ENCODE assay signal across 14 cellular contexts in the genomic region with DNA sequence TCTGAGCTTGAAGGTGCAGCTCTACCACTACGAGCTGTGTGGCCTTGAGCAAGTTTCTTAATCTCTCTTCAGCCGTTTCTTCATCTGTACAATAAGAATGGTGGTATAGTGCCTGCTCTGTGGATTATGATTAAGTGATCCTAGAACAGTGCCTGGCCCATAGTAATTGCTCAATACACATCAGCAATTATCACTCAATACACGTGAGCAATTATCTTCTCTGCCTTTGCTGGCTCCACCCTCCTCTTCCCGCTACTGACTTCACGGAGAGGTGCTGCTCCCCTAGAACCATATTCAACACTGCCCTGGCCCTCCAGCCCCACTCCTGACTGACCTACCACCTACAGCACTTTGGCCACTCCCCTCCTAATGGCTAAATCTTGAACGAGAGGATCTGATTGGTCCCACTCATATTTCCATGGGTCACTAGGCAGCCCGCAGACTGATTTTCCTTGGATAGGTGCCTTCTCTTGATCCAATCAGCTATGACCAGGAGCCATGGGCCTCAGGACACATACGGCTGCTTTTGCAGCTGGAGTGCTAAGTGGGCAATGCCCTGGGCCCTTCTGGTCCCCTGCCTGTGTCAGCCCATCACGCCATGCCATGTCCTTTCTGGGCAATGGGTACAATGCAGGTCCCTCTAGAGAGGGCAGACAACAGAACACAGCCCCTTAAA.
DNase-seq lines count a peak whose midpoint lies in the region; ATAC-seq and TF ChIP-seq lines count a peak whose summit lies in the region.
"Had no signal": no experiment of that assay in that cellular context is flagged by ENCODE, and none has a peak within 500 bp of the region (broad histone marks: within the 10 kb centered on the region; RNA-seq: fewer than 3 reads in every experiment).

No MANE protein-coding gene starts in this region.

- intact Hi-C loops in activated CD4-positive, alpha-beta T cell treated with anti-CD3 and anti-CD28 coated beads for 36 hours (cut with DNase I, micrococcal nuclease): no loop called here

- no peaks in the 10 kb centered on the region for H3K27me3 ChIP-seq in GM23338 (ENCODE audit: insufficient read depth)
- H3K27me3 ChIP-seq in hepatocyte: no peaks in the 10 kb centered on the region
- H3K27me3 ChIP-seq in smooth muscle cell (ENCODE audit: low read depth): no peaks in the 10 kb centered on the region

- H3K27me3 Mint-ChIP-seq in GM23338 (ENCODE audit: insufficient read depth, low read depth, poor library complexity): peaks cover 18% of the 10 kb centered on the region
- no peaks in the 10 kb centered on the region for H3K27me3 Mint-ChIP-seq in activated CD4-positive, alpha-beta T cell treated with anti-CD3 and anti-CD28 coated beads for 36 hours

- H3K9ac ChIP-seq in smooth muscle cell (ENCODE audit: low read depth): peak overlapping the region; percentile 70
- H3K9ac ChIP-seq: KMS-11 had no signal

- no peak for TF ChIP-seq CTCF in GM23338 (conservative IDR thresholded peaks at IDR 0.05; ENCODE audit: low read depth in 2 of 2)
- no peak for TF ChIP-seq CTCF in hepatocyte (IDR thresholded peaks at IDR 0.05; ENCODE audit: poor library complexity)
- TF ChIP-seq CTCF in smooth muscle cell (IDR thresholded peaks at IDR 0.05; ENCODE audit: borderline replicate concordance, insufficient read depth, poor library complexity, severe bottlenecking): no peak

- 82% methylated on average over 9 of the region's 9 CpGs for WGBS in hepatocyte (ENCODE audit: low lambda C conversion rate, missing lambda C conversion rate)
- 73% methylated on average over 9 of the region's 9 CpGs for WGBS in smooth muscle cell (ENCODE audit: low lambda C conversion rate)

- H3K9me3 ChIP-seq in hepatocyte (ENCODE audit: low read depth) (no peaks in the 10 kb centered on the region), smooth muscle cell (replicated peaks; ENCODE audit: low read depth) (no peaks in the 10 kb centered on the region)

- H4K20me1 ChIP-seq in GM23338 (replicated peaks; ENCODE audit: insufficient read depth): no peaks in the 10 kb centered on the region
- no peaks in the 10 kb centered on the region for H4K20me1 ChIP-seq in hepatocyte (ENCODE audit: insufficient read depth, poor library complexity, severe bottlenecking)
- H4K20me1 ChIP-seq in smooth muscle cell (ENCODE audit: low read depth): no peaks in the 10 kb centered on the region

- DNase-seq in GM23338 (ENCODE audit: low spot score) (peak; percentile 41), SW480 (ENCODE audit: low spot score) (peak; percentile 84), hepatocyte (ENCODE audit: low spot score) (no peak), smooth muscle cell (lab: John Stamatoyannopoulos, UW; ENCODE audit: unreplicated experiment) (no peak), foreskin melanocyte (no peak)
- DNase-seq in effector CD8-positive, alpha-beta T cell (lab: John Stamatoyannopoulos, UW): no peak
- DNase-seq in activated CD4-positive, alpha-beta T cell treated with anti-CD3 and anti-CD28 coated beads for 36 hours: no peak
- DNase-seq: central memory CD4-positive, alpha-beta T cell; COR-L47; NCI-H2227 treated with DMSO at 0.1 percent for 48 hours; occipital lobe; T-helper 2 cell had no signal

- 0 out of 2 replicates have a peak overlapping the region, but pooled peaks have one; percentile 12 for H3K27ac ChIP-seq in GM23338 (ENCODE audit: low read depth)
- H3K27ac ChIP-seq in hepatocyte: peak overlapping the region; percentile 89
- H3K27ac ChIP-seq in smooth muscle cell (ENCODE audit: low read depth): peak overlapping the region; percentile 94
- H3K27ac ChIP-seq: KMS-11 had no signal

- H3F3A ChIP-seq in GM23338 (replicated peaks; ENCODE audit: low read depth): no peaks in the 10 kb centered on the region
- H3F3A ChIP-seq in smooth muscle cell (ENCODE audit: low read depth): peaks cover 5% of the 10 kb centered on the region

- H3K79me2 ChIP-seq in GM23338 (replicated peaks; ENCODE audit: insufficient read depth) (no peaks in the 10 kb centered on the region), hepatocyte (no peaks in the 10 kb centered on the region), smooth muscle cell (ENCODE audit: low read depth) (no peaks in the 10 kb centered on the region)

- H3K27ac Mint-ChIP-seq in GM23338: no peak overlapping the region
- no peak overlapping the region for H3K27ac Mint-ChIP-seq in activated CD4-positive, alpha-beta T cell treated with anti-CD3 and anti-CD28 coated beads for 36 hours

- H3K9me2 ChIP-seq in GM23338 (ENCODE audit: insufficient read depth) (no peaks in the 10 kb centered on the region), hepatocyte (replicated peaks; ENCODE audit: insufficient read depth) (no peaks in the 10 kb centered on the region)

- POLR2A ChIA-PET in activated CD4-positive, alpha-beta T cell treated with anti-CD3 and anti-CD28 coated beads for 36 hours (lab: Charles Lee): no interaction called here

- peaks cover 22% of the 10 kb centered on the region for H3K4me1 ChIP-seq in GM23338 (ENCODE audit: insufficient read depth)
- H3K4me1 ChIP-seq in hepatocyte (ENCODE audit: insufficient read depth): peaks cover 25% of the 10 kb centered on the region
- peaks cover 4% of the 10 kb centered on the region for H3K4me1 ChIP-seq in smooth muscle cell (ENCODE audit: low read depth)

- H3K36me3 ChIP-seq in GM23338 (ENCODE audit: insufficient read depth) (no peaks in the 10 kb centered on the region), hepatocyte (replicated peaks; ENCODE audit: insufficient read depth, low read depth) (no peaks in the 10 kb centered on the region), smooth muscle cell (ENCODE audit: low read depth) (no peaks in the 10 kb centered on the region)

- no peak overlapping the region for H3K4me2 ChIP-seq in GM23338
- no peak overlapping the region for H3K4me2 ChIP-seq in hepatocyte
- peak overlapping the region; percentile 41 for H3K4me2 ChIP-seq in smooth muscle cell
- H3K4me2 ChIP-seq: KMS-11 had no signal

- peaks cover 44% of the 10 kb centered on the region for H3K4me1 Mint-ChIP-seq in GM23338
- no peaks in the 10 kb centered on the region for H3K4me1 Mint-ChIP-seq in activated CD4-positive, alpha-beta T cell treated with anti-CD3 and anti-CD28 coated beads for 36 hours

- peaks cover 2% of the 10 kb centered on the region; the same call in 2 of the 3 replicates for H3K36me3 Mint-ChIP-seq in GM23338 (ENCODE audit: low read depth)
- H3K36me3 Mint-ChIP-seq in activated CD4-positive, alpha-beta T cell treated with anti-CD3 and anti-CD28 coated beads for 36 hours (ENCODE audit: low read depth): peaks cover 6% of the 10 kb centered on the region

- CTCF ChIA-PET in activated CD4-positive, alpha-beta T cell treated with anti-CD3 and anti-CD28 coated beads for 36 hours (lab: Charles Lee): no interaction called here

- no peak overlapping the region for H2AFZ ChIP-seq in GM23338
- no peak overlapping the region for H2AFZ ChIP-seq in hepatocyte
- no peak overlapping the region for H2AFZ ChIP-seq in smooth muscle cell (ENCODE audit: low read depth)

- H3K4me3 ChIP-seq in GM23338 (no peak overlapping the region), hepatocyte (no peak overlapping the region), smooth muscle cell (no peak overlapping the region)

- no peak overlapping the region for H3K4me3 Mint-ChIP-seq in GM23338
- no peak overlapping the region for H3K4me3 Mint-ChIP-seq in activated CD4-positive, alpha-beta T cell treated with anti-CD3 and anti-CD28 coated beads for 36 hours

- no peaks in the 10 kb centered on the region for H3K9me3 Mint-ChIP-seq in GM23338
- H3K9me3 Mint-ChIP-seq in activated CD4-positive, alpha-beta T cell treated with anti-CD3 and anti-CD28 coated beads for 36 hours (ENCODE audit: low read depth): no peaks in the 10 kb centered on the region

- ATAC-seq in GM23338 (no peak; the same call in 1 of the 3 replicates), GM21717 (IDR thresholded peaks at IDR 0.05; ENCODE audit: unreplicated experiment) (no peak)
- ATAC-seq in activated CD4-positive, alpha-beta T cell treated with anti-CD3 and anti-CD28 coated beads for 36 hours: no peak

TF ChIP-seq in GM23338, 12 proteins besides CTCF, POLR2A, EP300 and RAD21 (continues in another document):
- TF ChIP-seq, protein P1, sequence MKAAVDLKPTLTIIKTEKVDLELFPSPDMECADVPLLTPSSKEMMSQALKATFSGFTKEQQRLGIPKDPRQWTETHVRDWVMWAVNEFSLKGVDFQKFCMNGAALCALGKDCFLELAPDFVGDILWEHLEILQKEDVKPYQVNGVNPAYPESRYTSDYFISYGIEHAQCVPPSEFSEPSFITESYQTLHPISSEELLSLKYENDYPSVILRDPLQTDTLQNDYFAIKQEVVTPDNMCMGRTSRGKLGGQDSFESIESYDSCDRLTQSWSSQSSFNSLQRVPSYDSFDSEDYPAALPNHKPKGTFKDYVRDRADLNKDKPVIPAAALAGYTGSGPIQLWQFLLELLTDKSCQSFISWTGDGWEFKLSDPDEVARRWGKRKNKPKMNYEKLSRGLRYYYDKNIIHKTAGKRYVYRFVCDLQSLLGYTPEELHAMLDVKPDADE (IDR thresholded peaks at IDR 0.05): no peak
- no peak for TF ChIP-seq STAT1 (IDR thresholded peaks at IDR 0.05; ENCODE audit: unreplicated experiment)
- TF ChIP-seq NANOG (IDR thresholded peaks at IDR 0.05; ENCODE audit: borderline replicate concordance): no peak
- TF ChIP-seq POLR2AphosphoS5 (IDR thresholded peaks at IDR 0.05; ENCODE audit: low read depth): no peak
- no peak for TF ChIP-seq ZNF331 (CRISPR knock-in tag; IDR thresholded peaks at IDR 0.05; ENCODE audit: low read depth)
- no peak for TF ChIP-seq EZH2 (IDR thresholded peaks at IDR 0.05; ENCODE audit: low read depth, unreplicated experiment)

Comparison
In these comparisons a context has a peak if more than half of its experiments do, and no peak if none do; other contexts are left out.
1. DNase-seq: peak in GM23338 (single experiment) and SW480 (single experiment); none in hepatocyte (single experiment), smooth muscle cell (single experiment), effector CD8-positive, alpha-beta T cell (single experiment), activated CD4-positive, alpha-beta T cell treated with anti-CD3 and anti-CD28 coated beads for 36 hours (single experiment) and foreskin melanocyte (single experiment).
2. H3K27ac ChIP-seq: peak in every context shown above with its lines; median percentile 94 in smooth muscle cell; 89 in hepatocyte; 12 in GM23338.